In the genomic region with DNA sequence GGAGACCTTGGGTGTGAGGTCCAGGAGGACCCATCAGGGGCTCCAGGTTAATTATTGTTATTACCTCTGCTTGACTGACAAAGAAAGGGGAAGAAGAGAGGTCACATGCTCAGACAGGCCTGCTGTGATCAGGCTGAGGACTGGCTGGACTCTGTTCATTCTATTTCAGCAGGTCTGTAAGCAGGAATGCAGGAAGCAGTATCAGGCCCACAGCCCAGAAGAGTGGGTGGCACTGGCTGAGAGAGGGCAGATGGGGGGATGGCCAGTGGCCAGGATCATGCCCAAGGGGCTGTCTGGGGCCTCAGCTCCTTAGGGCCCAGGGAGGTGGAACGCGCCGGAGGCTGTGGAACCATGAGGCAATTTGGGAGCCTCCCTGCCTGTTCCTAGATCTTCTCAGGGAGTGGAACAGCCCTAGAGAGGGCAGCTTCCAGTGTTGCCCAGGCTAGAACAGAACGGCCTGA, we compare ENCODE assay signal across 14 cellular contexts. TPM values are rescaled to one million over a fixed set of nuclear protein-coding genes. Genes with fewer than 3 reads are reported as not detected.
DNase-seq lines count a peak whose midpoint lies in the region; ATAC-seq, FAIRE-seq and TF ChIP-seq lines count a peak whose summit lies in the region.
"Had no signal": no experiment of that assay in that cellular context is flagged by ENCODE, and none has a peak within 500 bp of the region (broad histone marks: within the 10 kb centered on the region; RNA-seq: fewer than 3 reads in every experiment).

No MANE protein-coding gene starts in this region.

- CTCF ChIA-PET in activated CD8-positive, alpha-beta memory T cell treated with anti-CD3 and anti-CD28 coated beads, Interleukin-2, amount 10 ng/mL, durations not matched to agents 7 days and 5 days (lab: Charles Lee): no interaction called here

- H3K27ac ChIP-seq in liver (ENCODE audit: low read depth in 1 of 2, low read length in 2 of 2) (peak overlapping the region; percentile 36 to 83), testis (peak overlapping the region; percentile 19 to 23), endodermal cell (ENCODE audit: low read depth, low read length) (no peak overlapping the region)
- H3K27ac ChIP-seq: colonic mucosa, SJSA1 had no signal

- H3K4me1 Mint-ChIP-seq in endodermal cell: peaks cover 5% of the 10 kb centered on the region
- peaks cover 21% of the 10 kb centered on the region for H3K4me1 Mint-ChIP-seq in activated CD8-positive, alpha-beta memory T cell treated with anti-CD3 and anti-CD28 coated beads, Interleukin-2, amount 10 ng/mL, durations not matched to agents 7 days and 5 days

- no peak overlapping the region for H3K27ac Mint-ChIP-seq in endodermal cell
- no peak overlapping the region for H3K27ac Mint-ChIP-seq in activated CD8-positive, alpha-beta memory T cell treated with anti-CD3 and anti-CD28 coated beads, Interleukin-2, amount 10 ng/mL, durations not matched to agents 7 days and 5 days
- H3K27ac Mint-ChIP-seq: CD4-positive, CD25-positive, alpha-beta regulatory T cell; mesothelial cell of epicardium had no signal

- H3K9ac ChIP-seq in liver (ENCODE audit: low read depth in 1 of 2, low read length in 2 of 2) (no peak overlapping the region), endodermal cell (ENCODE audit: extremely low read depth, low read length, poor library complexity, severe bottlenecking) (no peak overlapping the region)

- no peak for FAIRE-seq in bronchial epithelial cell (lab: Jason Lieb, UNC)

- H3K27me3 Mint-ChIP-seq in endodermal cell (ENCODE audit: insufficient read depth): peaks cover 25% of the 10 kb centered on the region
- peaks cover 36% of the 10 kb centered on the region for H3K27me3 Mint-ChIP-seq in activated CD8-positive, alpha-beta memory T cell treated with anti-CD3 and anti-CD28 coated beads, Interleukin-2, amount 10 ng/mL, durations not matched to agents 7 days and 5 days

- peaks cover 6 to 28% (median 19%) of the 10 kb centered on the region in 4 donors for H3K4me1 ChIP-seq in liver (ENCODE audit: control insufficient read depth in 4 of 4, insufficient read depth in 4 of 4, low read length in 3 of 4)
- H3K4me1 ChIP-seq in testis: peaks cover 31% of the 10 kb centered on the region
- no peaks in the 10 kb centered on the region for H3K4me1 ChIP-seq in endodermal cell (ENCODE audit: control insufficient read depth, insufficient read depth, low read length)
- H3K4me1 ChIP-seq: colonic mucosa had no signal

- TF ChIP-seq CTCF in bronchial epithelial cell (IDR thresholded peaks at IDR 0.05; ENCODE audit: insufficient read depth, low read length, severe bottlenecking) (no peak), liver (IDR thresholded peaks at IDR 0.05; ENCODE audit: low read depth, low read length, missing input control) (no peak), testis (IDR thresholded peaks at IDR 0.05) (no peak), endodermal cell (conservative IDR thresholded peaks at IDR 0.05) (no peak)

- H3K27me3 ChIP-seq in bronchial epithelial cell (ENCODE audit: control insufficient read depth, insufficient read depth, low read length) (no peaks in the 10 kb centered on the region), liver (ENCODE audit: control insufficient read depth in 4 of 4, insufficient read depth in 4 of 4, low read length in 3 of 4) (no peaks in the 10 kb centered on the region), testis (no peaks in the 10 kb centered on the region), endodermal cell (ENCODE audit: control insufficient read depth, insufficient read depth, low read length, poor library complexity, severe bottlenecking) (peaks cover 4% of the 10 kb centered on the region)
- H3K27me3 ChIP-seq: colonic mucosa, SJSA1 had no signal

- no peaks in the 10 kb centered on the region for H3K9me3 Mint-ChIP-seq in endodermal cell
- no peaks in the 10 kb centered on the region for H3K9me3 Mint-ChIP-seq in activated CD8-positive, alpha-beta memory T cell treated with anti-CD3 and anti-CD28 coated beads, Interleukin-2, amount 10 ng/mL, durations not matched to agents 7 days and 5 days (ENCODE audit: low read depth)
- H3K9me3 Mint-ChIP-seq: mesothelial cell of epicardium had no signal

- intact Hi-C loops in testis (cut with DNase I; ENCODE audit: low total_unique reads): no loop called here

- no peak for ATAC-seq in GM21526 (IDR thresholded peaks at IDR 0.05; ENCODE audit: low FRiP score, unreplicated experiment)
- no peak for ATAC-seq in activated CD8-positive, alpha-beta memory T cell treated with anti-CD3 and anti-CD28 coated beads, Interleukin-2, amount 10 ng/mL, durations not matched to agents 7 days and 5 days

- peak; percentile 68 for DNase-seq in NCI-H2227 (lab: John Stamatoyannopoulos, UW; ENCODE audit: unreplicated experiment)
- DNase-seq in bronchial epithelial cell (ENCODE audit: low read depth): peak; percentile 64
- no peak for DNase-seq in testis
- no peak for DNase-seq in endodermal cell
- no peak for DNase-seq in mucosa of gallbladder (ENCODE audit: low spot score)
- DNase-seq in activated CD8-positive, alpha-beta memory T cell treated with anti-CD3 and anti-CD28 coated beads, Interleukin-2, amount 10 ng/mL, durations not matched to agents 7 days and 5 days: no peak
- DNase-seq: CD4-positive, CD25-positive, alpha-beta regulatory T cell; colonic mucosa; Karpas-422; NCI-H510A had no signal

- no peak overlapping the region for H3K4me3 Mint-ChIP-seq in endodermal cell
- no peak overlapping the region for H3K4me3 Mint-ChIP-seq in activated CD8-positive, alpha-beta memory T cell treated with anti-CD3 and anti-CD28 coated beads, Interleukin-2, amount 10 ng/mL, durations not matched to agents 7 days and 5 days
- H3K4me3 Mint-ChIP-seq: CD4-positive, CD25-positive, alpha-beta regulatory T cell; mesothelial cell of epicardium had no signal

- WGBS in liver: 92% methylated on average over 4 of the region's 4 CpGs
- WGBS in testis, 2 donors: 50% methylated on average over 4 of the region's 4 CpGs; no CpG with 5 or more reads in 1 of the 2 donors
- 90 to 92% methylated on average over 2 to 4 of the region's 4 CpGs for WGBS in endodermal cell (ENCODE audit: insufficient coverage in 1 of 2, insufficient read length in 1 of 2), 2 experiments

- no peak for TF ChIP-seq RAD21 in liver (IDR thresholded peaks at IDR 0.05)

- H3K9me3 ChIP-seq in liver (ENCODE audit: control insufficient read depth in 4 of 4, low read length in 3 of 4) (no peaks in the 10 kb centered on the region), testis (no peaks in the 10 kb centered on the region), endodermal cell (ENCODE audit: control insufficient read depth, low read length) (no peaks in the 10 kb centered on the region)
- H3K9me3 ChIP-seq: colonic mucosa, SJSA1 had no signal

- H3K36me3 ChIP-seq in bronchial epithelial cell (ENCODE audit: control insufficient read depth, insufficient read depth, low read length): no peaks in the 10 kb centered on the region
- H3K36me3 ChIP-seq in liver (ENCODE audit: control insufficient read depth in 4 of 4, insufficient read depth in 3 of 4, low read depth in 1 of 4, low read length in 3 of 4): no peaks in the 10 kb centered on the region
- no peaks in the 10 kb centered on the region for H3K36me3 ChIP-seq in testis (ENCODE audit: low read depth, missing control alignments)
- H3K36me3 ChIP-seq in endodermal cell (ENCODE audit: control insufficient read depth, insufficient read depth, low read length): no peaks in the 10 kb centered on the region
- H3K36me3 ChIP-seq: colonic mucosa, SJSA1 had no signal

- H3K4me3 ChIP-seq in bronchial epithelial cell (ENCODE audit: low read depth, low read length) (no peak overlapping the region), liver (ENCODE audit: low read depth in 1 of 3, low read length in 3 of 3) (no peak overlapping the region), testis (no peak overlapping the region), endodermal cell (ENCODE audit: low read length) (no peak overlapping the region)
- H3K4me3 ChIP-seq: colonic mucosa, SJSA1 had no signal

- TF ChIP-seq POLR2A in testis (IDR thresholded peaks at IDR 0.05): no peak

- no peaks in the 10 kb centered on the region for H3K36me3 Mint-ChIP-seq in endodermal cell (ENCODE audit: low read depth)
- no peaks in the 10 kb centered on the region for H3K36me3 Mint-ChIP-seq in activated CD8-positive, alpha-beta memory T cell treated with anti-CD3 and anti-CD28 coated beads, Interleukin-2, amount 10 ng/mL, durations not matched to agents 7 days and 5 days
- H3K36me3 Mint-ChIP-seq: CD4-positive, CD25-positive, alpha-beta regulatory T cell; mesothelial cell of epicardium had no signal

TF ChIP-seq in liver, 16 proteins besides CTCF, POLR2A, EP300 and RAD21:
- TF ChIP-seq RXRA (IDR thresholded peaks at IDR 0.05) (peak in 1 of 2 donors; percentile 6), HNF4G (IDR thresholded peaks at IDR 0.05) (peak; percentile 29), NR2F2 (IDR thresholded peaks at IDR 0.05) (no peak), HNF4A (conservative IDR thresholded peaks at IDR 0.05) (peak; percentile 28 to 45)
- TF ChIP-seq, protein P1, sequence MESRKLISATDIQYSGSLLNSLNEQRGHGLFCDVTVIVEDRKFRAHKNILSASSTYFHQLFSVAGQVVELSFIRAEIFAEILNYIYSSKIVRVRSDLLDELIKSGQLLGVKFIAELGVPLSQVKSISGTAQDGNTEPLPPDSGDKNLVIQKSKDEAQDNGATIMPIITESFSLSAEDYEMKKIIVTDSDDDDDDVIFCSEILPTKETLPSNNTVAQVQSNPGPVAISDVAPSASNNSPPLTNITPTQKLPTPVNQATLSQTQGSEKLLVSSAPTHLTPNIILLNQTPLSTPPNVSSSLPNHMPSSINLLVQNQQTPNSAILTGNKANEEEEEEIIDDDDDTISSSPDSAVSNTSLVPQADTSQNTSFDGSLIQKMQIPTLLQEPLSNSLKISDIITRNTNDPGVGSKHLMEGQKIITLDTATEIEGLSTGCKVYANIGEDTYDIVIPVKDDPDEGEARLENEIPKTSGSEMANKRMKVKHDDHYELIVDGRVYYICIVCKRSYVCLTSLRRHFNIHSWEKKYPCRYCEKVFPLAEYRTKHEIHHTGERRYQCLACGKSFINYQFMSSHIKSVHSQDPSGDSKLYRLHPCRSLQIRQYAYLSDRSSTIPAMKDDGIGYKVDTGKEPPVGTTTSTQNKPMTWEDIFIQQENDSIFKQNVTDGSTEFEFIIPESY (IDR thresholded peaks at IDR 0.05): no peak
TF ChIP-seq in liver: peak in this region for 3.

RNA-seq across cellular contexts. Expression of a gene that starts 43.7 kb away (rescaled TPM):
- total RNA-seq in bronchial epithelial cell (under 0.01 and 1.2 TPM in 2 replicates), liver (1 to 10 TPM in 1 of 2 donors, under 1 TPM in 1; 0.19 to 1.1 TPM), testis (10 to 100 TPM; 42.4 to 65.4 TPM), endodermal cell (under 1 TPM; 0.31 to 0.62 TPM), mucosa of gallbladder (24.1 TPM)
- polyA plus RNA-seq in liver (under 1 TPM; 0.22 to 0.67 TPM), testis (ENCODE audit: insufficient read depth, low read depth, low replicate concordance) (14.1 TPM)
- 0.43 TPM for polyA plus RNA-seq in endodermal cell (2013, experiment 1 of 2)
- polyA plus RNA-seq in endodermal cell (2013, experiment 2 of 2): 0.41 TPM
- total RNA-seq in activated CD8-positive, alpha-beta memory T cell treated with anti-CD3 and anti-CD28 coated beads, Interleukin-2, amount 10 ng/mL, durations not matched to agents 7 days and 5 days: under 1 TPM in 1 of 2 experiments, not detected in 1; 0.09 TPM
- total RNA-seq: CD4-positive, CD25-positive, alpha-beta regulatory T cell had no signal
- polyA plus RNA-seq: CD4-positive, CD25-positive, alpha-beta regulatory T cell had no signal

Comparison
In these comparisons a context has a peak if more than half of its experiments do, and no peak if none do; other contexts are left out.
1. DNase-seq: peak in NCI-H2227 (single experiment) and bronchial epithelial cell (single experiment); none in testis (single experiment), endodermal cell (single experiment), mucosa of gallbladder (single experiment) and activated CD8-positive, alpha-beta memory T cell treated with anti-CD3 and anti-CD28 coated beads, Interleukin-2, amount 10 ng/mL, durations not matched to agents 7 days and 5 days (single experiment).
2. RNA of a gene that starts 43.7 kb away (total RNA-seq): 42.4 to 65.4 TPM in testis and 24.1 TPM in mucosa of gallbladder (single experiment); 0.19 to 1.1 TPM in liver, 0.31 to 0.62 TPM in endodermal cell, 0.09 TPM in activated CD8-positive, alpha-beta memory T cell treated with anti-CD3 and anti-CD28 coated beads, Interleukin-2, amount 10 ng/mL, durations not matched to agents 7 days and 5 days and under 0.01 to 1.2 TPM in bronchial epithelial cell; every median in the first group is over 10 times any median in the second.